Comparison of ENCODE assay signal across 11 cellular contexts in genomic region chr17:4059656-4060055, GRCh38.
"Had no signal": no experiment of that assay in that cellular context is flagged by ENCODE, and none has a peak within 500 bp of the region (broad histone marks: within the 10 kb centered on the region; RNA-seq: fewer than 3 reads in every experiment).

No MANE protein-coding gene starts in this region.

- H3K9me3 Mint-ChIP-seq: activated T-cell treated with anti-CD3 and anti-CD28 coated beads, Interleukin-2, amount 50 U/mL, for 72 hours had no signal

- H3K4me3 ChIP-seq: gastrocnemius medialis, transverse colon, vagina had no signal

- H3K4me1 ChIP-seq: gastrocnemius medialis, transverse colon, vagina had no signal

- ATAC-seq: activated CD4-positive, CD25-positive, alpha-beta regulatory T cell treated with anti-CD3 and anti-CD28 coated beads, Interleukin-2, amount 50 U/mL, for 24 hours; activated T-cell treated with anti-CD3 and anti-CD28 coated beads, Interleukin-2, amount 50 U/mL, for 72 hours; gastrocnemius medialis had no signal

- H3K4me3 Mint-ChIP-seq: activated T-cell treated with anti-CD3 and anti-CD28 coated beads, Interleukin-2, amount 50 U/mL, for 72 hours had no signal

- H3K27ac Mint-ChIP-seq: activated T-cell treated with anti-CD3 and anti-CD28 coated beads, Interleukin-2, amount 50 U/mL, for 72 hours had no signal

- DNase-seq: activated CD4-positive, alpha-beta T cell treated with anti-CD3 and anti-CD28 coated beads, Interleukin-2, amount 50 U/mL, for 4 hours; activated gamma-delta T cell treated with Interleukin-2 at 50 U/mL for 16 hours; activated T-cell treated with anti-CD3 and anti-CD28 coated beads, Interleukin-2, amount 50 U/mL, for 72 hours; gastrocnemius medialis; midbrain; stimulated activated naive CD4-positive, alpha-beta T cell; transverse colon had no signal

- FAIRE-seq: astrocyte had no signal

- H3K9me3 ChIP-seq: gastrocnemius medialis, neutrophil, transverse colon, vagina had no signal

- H3K27me3 ChIP-seq: gastrocnemius medialis, neutrophil, transverse colon, vagina had no signal

- H3K27ac ChIP-seq: gastrocnemius medialis, neutrophil, transverse colon, vagina had no signal
